1 cellular context compared by ENCODE assay signal in the genomic region with DNA sequence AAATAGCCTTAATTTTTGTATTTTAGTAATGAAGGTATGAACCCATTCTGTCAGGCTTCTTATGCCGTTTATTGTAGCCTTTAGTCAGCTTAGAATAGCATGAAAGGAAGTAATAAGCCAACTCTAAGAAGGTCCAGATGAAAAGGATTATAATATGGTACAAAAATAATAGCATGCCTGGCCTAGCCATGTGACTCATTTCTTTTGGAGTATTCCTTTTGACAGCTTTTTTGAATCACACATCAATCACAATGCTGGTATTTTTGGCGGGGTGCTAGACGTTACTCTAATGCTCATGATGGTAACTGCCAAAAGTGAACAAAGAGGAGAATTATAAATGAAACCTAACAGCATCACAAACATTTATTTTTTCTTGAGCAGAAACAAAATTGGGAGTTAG.
TF ChIP-seq lines count a peak whose summit lies in the region.

No MANE protein-coding gene starts in this region.

TF ChIP-seq in SK-N-SH, 30 proteins besides CTCF, POLR2A, EP300 and RAD21 (continued from another document):
- TF ChIP-seq, protein P1, sequence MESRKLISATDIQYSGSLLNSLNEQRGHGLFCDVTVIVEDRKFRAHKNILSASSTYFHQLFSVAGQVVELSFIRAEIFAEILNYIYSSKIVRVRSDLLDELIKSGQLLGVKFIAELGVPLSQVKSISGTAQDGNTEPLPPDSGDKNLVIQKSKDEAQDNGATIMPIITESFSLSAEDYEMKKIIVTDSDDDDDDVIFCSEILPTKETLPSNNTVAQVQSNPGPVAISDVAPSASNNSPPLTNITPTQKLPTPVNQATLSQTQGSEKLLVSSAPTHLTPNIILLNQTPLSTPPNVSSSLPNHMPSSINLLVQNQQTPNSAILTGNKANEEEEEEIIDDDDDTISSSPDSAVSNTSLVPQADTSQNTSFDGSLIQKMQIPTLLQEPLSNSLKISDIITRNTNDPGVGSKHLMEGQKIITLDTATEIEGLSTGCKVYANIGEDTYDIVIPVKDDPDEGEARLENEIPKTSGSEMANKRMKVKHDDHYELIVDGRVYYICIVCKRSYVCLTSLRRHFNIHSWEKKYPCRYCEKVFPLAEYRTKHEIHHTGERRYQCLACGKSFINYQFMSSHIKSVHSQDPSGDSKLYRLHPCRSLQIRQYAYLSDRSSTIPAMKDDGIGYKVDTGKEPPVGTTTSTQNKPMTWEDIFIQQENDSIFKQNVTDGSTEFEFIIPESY (IDR thresholded peaks at IDR 0.05; ENCODE audit: borderline replicate concordance, low read depth), result no peak
- TF ChIP-seq SIN3A (IDR thresholded peaks at IDR 0.05; ENCODE audit: borderline replicate concordance, low read depth, low read length), result no peak
- TF ChIP-seq NRF1 (IDR thresholded peaks at IDR 0.05; ENCODE audit: low read depth, low read length), result no peak
- TF ChIP-seq TCF12 (IDR thresholded peaks at IDR 0.05), result no peak
- no peak for TF ChIP-seq TAF1 (IDR thresholded peaks at IDR 0.05; ENCODE audit: borderline replicate concordance, low read depth, low read length)
- no peak for TF ChIP-seq POLR2AphosphoS5 (IDR thresholded peaks at IDR 0.05; ENCODE audit: low read depth, low read length)
- no peak for TF ChIP-seq MAX (IDR thresholded peaks at IDR 0.05; ENCODE audit: low read depth)
- no peak for TF ChIP-seq CHD2 (IDR thresholded peaks at IDR 0.05; ENCODE audit: low read length, partially characterized antibody)
- TF ChIP-seq FOSL2 (IDR thresholded peaks at IDR 0.05; ENCODE audit: borderline replicate concordance, low read depth), result no peak
- TF ChIP-seq PBX3 (IDR thresholded peaks at IDR 0.05), result peak; percentile 61
- no peak for TF ChIP-seq RCOR1 (IDR thresholded peaks at IDR 0.05; ENCODE audit: low read length)
- TF ChIP-seq, protein P2, sequence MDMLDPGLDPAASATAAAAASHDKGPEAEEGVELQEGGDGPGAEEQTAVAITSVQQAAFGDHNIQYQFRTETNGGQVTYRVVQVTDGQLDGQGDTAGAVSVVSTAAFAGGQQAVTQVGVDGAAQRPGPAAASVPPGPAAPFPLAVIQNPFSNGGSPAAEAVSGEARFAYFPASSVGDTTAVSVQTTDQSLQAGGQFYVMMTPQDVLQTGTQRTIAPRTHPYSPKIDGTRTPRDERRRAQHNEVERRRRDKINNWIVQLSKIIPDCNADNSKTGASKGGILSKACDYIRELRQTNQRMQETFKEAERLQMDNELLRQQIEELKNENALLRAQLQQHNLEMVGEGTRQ (IDR thresholded peaks at IDR 0.05; ENCODE audit: borderline replicate concordance, low read depth, low read length), result no peak
- no peak for TF ChIP-seq MXI1 (IDR thresholded peaks at IDR 0.05; ENCODE audit: low read depth, low read length)
- TF ChIP-seq JUND (IDR thresholded peaks at IDR 0.05), result 0 out of 2 replicates have a peak, but pooled peaks have one; percentile 15
